18 cellular contexts compared by ENCODE assay signal in genomic region chr17:1467898-1468492, GRCh38. TPM values are rescaled to one million over a fixed set of nuclear protein-coding genes. Genes with fewer than 3 reads are reported as not detected.
DNase-seq lines count a peak whose midpoint lies in the region; ATAC-seq and TF ChIP-seq lines count a peak whose summit lies in the region.
"Had no signal": no experiment of that assay in that cellular context is flagged by ENCODE, and none has a peak within 500 bp of the region (broad histone marks: within the 10 kb centered on the region; RNA-seq: fewer than 3 reads in every experiment).

No MANE protein-coding gene starts in this region.

- H2AFZ ChIP-seq in mammary epithelial cell (ENCODE audit: low read depth, low read length): no peak overlapping the region

- H3K4me3 Mint-ChIP-seq in dendritic cell treated with granulocyte-macrophage colony-stimulating factor and Interleukin-4, amounts not matched to agents 40 ng/mL and 50 ng/mL, for 4 days: no peak overlapping the region
- H3K4me3 Mint-ChIP-seq in naive thymus-derived CD4-positive, alpha-beta T cell: no peak overlapping the region
- H3K4me3 Mint-ChIP-seq: activated naive CD4-positive, alpha-beta T cell treated with anti-CD3 and anti-CD28 coated beads for 36 hours; brain; IgD-negative memory B cell had no signal

- H3K27me3 ChIP-seq in breast epithelium (no peaks in the 10 kb centered on the region), mammary epithelial cell (ENCODE audit: insufficient read depth, low read length) (no peaks in the 10 kb centered on the region), aorta (ENCODE audit: control insufficient read depth in 1 of 2, insufficient read depth in 2 of 2, low read length in 1 of 2) (no peaks in the 10 kb centered on the region), WERI-Rb-1 (ENCODE audit: insufficient read depth, low read depth, severe bottlenecking) (no peaks in the 10 kb centered on the region)
- H3K27me3 ChIP-seq in naive thymus-derived CD4-positive, alpha-beta T cell (ENCODE audit: control insufficient read depth in 2 of 2, insufficient read depth in 2 of 2, low read length in 2 of 2): no peaks in the 10 kb centered on the region
- H3K27me3 ChIP-seq: Peyer's patch, thyroid gland had no signal

- no peak overlapping the region for H3K4me2 ChIP-seq in mammary epithelial cell (ENCODE audit: insufficient read depth, low read depth, low read length)

- CTCF ChIA-PET in mammary epithelial cell (lab: Charles Lee; ENCODE audit: low non-redundant PET): no interaction called here
- CTCF ChIA-PET in naive thymus-derived CD4-positive, alpha-beta T cell (lab: Charles Lee): no interaction called here

- H3K4me1 ChIP-seq in breast epithelium (no peaks in the 10 kb centered on the region), mammary epithelial cell (ENCODE audit: insufficient read depth, low read length) (peaks cover 6% of the 10 kb centered on the region), aorta (ENCODE audit: control insufficient read depth in 1 of 2, insufficient read depth in 2 of 2, low read length in 2 of 2) (no peaks in the 10 kb centered on the region)
- H3K4me1 ChIP-seq in naive thymus-derived CD4-positive, alpha-beta T cell (ENCODE audit: control insufficient read depth in 2 of 2, insufficient read depth in 2 of 2, low read length in 2 of 2): peaks cover 4 to 7% of the 10 kb centered on the region in 2 donors
- H3K4me1 ChIP-seq: thyroid gland had no signal

- no peaks in the 10 kb centered on the region for H3K9me3 Mint-ChIP-seq in dendritic cell treated with granulocyte-macrophage colony-stimulating factor and Interleukin-4, amounts not matched to agents 40 ng/mL and 50 ng/mL, for 4 days
- H3K9me3 Mint-ChIP-seq in naive thymus-derived CD4-positive, alpha-beta T cell: peaks cover 0 to 6% (median 0%) of the 10 kb centered on the region in 11 donors
- H3K9me3 Mint-ChIP-seq: brain, IgD-negative memory B cell had no signal

- no peaks in the 10 kb centered on the region for H3K79me2 ChIP-seq in mammary epithelial cell (ENCODE audit: insufficient read depth, low read length)

- no peaks in the 10 kb centered on the region for H3K9me3 ChIP-seq in breast epithelium
- H3K9me3 ChIP-seq in mammary epithelial cell (replicated peaks; ENCODE audit: insufficient read depth, low read length): no peaks in the 10 kb centered on the region
- no peaks in the 10 kb centered on the region for H3K9me3 ChIP-seq in naive thymus-derived CD4-positive, alpha-beta T cell (ENCODE audit: control insufficient read depth in 2 of 3, low read length in 3 of 3)
- no peaks in the 10 kb centered on the region for H3K9me3 ChIP-seq in aorta (ENCODE audit: control insufficient read depth, low read length)
- H3K9me3 ChIP-seq in WERI-Rb-1 (ENCODE audit: severe bottlenecking): no peaks in the 10 kb centered on the region
- H3K9me3 ChIP-seq: mucosa of descending colon, Peyer's patch, thyroid gland had no signal

- BruUV-seq in mammary epithelial cell (replicated peaks; lab: Mats Ljungman, UMichigan): no TSS peak

- H3K27ac Mint-ChIP-seq in dendritic cell treated with granulocyte-macrophage colony-stimulating factor and Interleukin-4, amounts not matched to agents 40 ng/mL and 50 ng/mL, for 4 days: peak overlapping the region; percentile 47
- peak overlapping the region in 2 of 9 donors; percentile 41 to 50 for H3K27ac Mint-ChIP-seq in naive thymus-derived CD4-positive, alpha-beta T cell
- H3K27ac Mint-ChIP-seq: activated naive CD4-positive, alpha-beta T cell treated with anti-CD3 and anti-CD28 coated beads for 36 hours had no signal

- H4K20me1 ChIP-seq in mammary epithelial cell (ENCODE audit: insufficient read depth, low read length): no peaks in the 10 kb centered on the region

- POLR2A ChIA-PET in naive thymus-derived CD4-positive, alpha-beta T cell (lab: Charles Lee): interaction anchor here (1.2 kb wide), 1 partner anchor 9 kb away, joined by 3 read pairs; no protein-coding TSS in a partner anchor

- H3K4me3 ChIP-seq in breast epithelium: no peak overlapping the region
- no peak overlapping the region for H3K4me3 ChIP-seq in mammary epithelial cell (replicated peaks in 1 of 3; ENCODE audit: insufficient read depth in 1 of 3, low read depth in 2 of 3, low read length in 3 of 3)
- no peak overlapping the region for H3K4me3 ChIP-seq in naive thymus-derived CD4-positive, alpha-beta T cell (ENCODE audit: low read length)
- no peak overlapping the region for H3K4me3 ChIP-seq in aorta (ENCODE audit: low read length in 2 of 2)
- H3K4me3 ChIP-seq in WERI-Rb-1 (ENCODE audit: low read depth, low read length): no peak overlapping the region
- H3K4me3 ChIP-seq: mucosa of descending colon, Peyer's patch, thyroid gland had no signal

- no peak overlapping the region for H3K9ac ChIP-seq in mammary epithelial cell (ENCODE audit: insufficient read depth, low read length)

- H3K4me1 Mint-ChIP-seq in dendritic cell treated with granulocyte-macrophage colony-stimulating factor and Interleukin-4, amounts not matched to agents 40 ng/mL and 50 ng/mL, for 4 days (ENCODE audit: low read depth): peaks cover 62% of the 10 kb centered on the region
- peaks cover 12 to 22% (median 14%) of the 10 kb centered on the region in 7 donors for H3K4me1 Mint-ChIP-seq in naive thymus-derived CD4-positive, alpha-beta T cell

- TF ChIP-seq CTCF in breast epithelium (IDR thresholded peaks at IDR 0.05): no peak
- TF ChIP-seq CTCF in mammary epithelial cell (conservative IDR thresholded peaks at IDR 0.05 in 1 of 2, IDR thresholded peaks at IDR 0.05 in 1 of 2; ENCODE audit: extremely low read depth in 1 of 2, insufficient read depth in 1 of 2, low read depth in 1 of 2, low read length in 2 of 2): no peak
- no peak for TF ChIP-seq CTCF in WERI-Rb-1 (IDR thresholded peaks at IDR 0.05; ENCODE audit: low read depth, low read length)

- in situ Hi-C loops in mammary epithelial cell (cut with MboI; ENCODE audit: low sequenced_read_pairs in 2 of 2): no loop called here

- H3K36me3 ChIP-seq in breast epithelium (peaks cover 4% of the 10 kb centered on the region), mammary epithelial cell (ENCODE audit: insufficient read depth, low read length) (peaks cover 13% of the 10 kb centered on the region), aorta (ENCODE audit: control insufficient read depth in 1 of 2, insufficient read depth in 2 of 2, low read length in 1 of 2) (peaks cover 7 to 19% of the 10 kb centered on the region in 2 donors), WERI-Rb-1 (peaks cover 30% of the 10 kb centered on the region)
- peaks cover 0 to 27% (median 0%) of the 10 kb centered on the region in 3 experiments for H3K36me3 ChIP-seq in naive thymus-derived CD4-positive, alpha-beta T cell (ENCODE audit: control insufficient read depth in 2 of 3, insufficient read depth in 3 of 3, low read length in 3 of 3)

- peaks cover 65% of the 10 kb centered on the region for H3K27me3 Mint-ChIP-seq in dendritic cell treated with granulocyte-macrophage colony-stimulating factor and Interleukin-4, amounts not matched to agents 40 ng/mL and 50 ng/mL, for 4 days
- H3K27me3 Mint-ChIP-seq in naive thymus-derived CD4-positive, alpha-beta T cell: peaks cover 0 to 8% (median 0%) of the 10 kb centered on the region in 5 donors
- H3K27me3 Mint-ChIP-seq: brain had no signal

- TF ChIP-seq POLR2A in breast epithelium (IDR thresholded peaks at IDR 0.05): no peak

- DNase-seq in breast epithelium (ENCODE audit: low spot score in 2 of 2): no peak
- DNase-seq in mammary epithelial cell: no peak
- DNase-seq in naive thymus-derived CD4-positive, alpha-beta T cell: no peak
- DNase-seq in aorta: no peak
- no peak for DNase-seq in stimulated activated CD4-positive, alpha-beta T cell treated with anti-CD3 and anti-CD28 coated beads, Interleukin-1b, Interleukin-23, amount 100 ng/mL, for 48 hours
- DNase-seq in WERI-Rb-1: no peak
- DNase-seq: activated naive CD4-positive, alpha-beta T cell treated with anti-CD3 and anti-CD28 coated beads for 36 hours; effector CD4-positive, alpha-beta T cell; foreskin melanocyte; NCI-H1436 treated with DMSO at 0.1 percent for 48 hours; stimulated activated CD4-positive, alpha-beta T cell treated with anti-CD3 and anti-CD28 coated beads, Interleukin-2, amount 100 ng/mL, for 24 hours; thyroid gland had no signal

- intact Hi-C loops in breast epithelium (cut with DNase I; ENCODE audit: low total_unique reads) (no loop called here), mammary epithelial cell (cut with micrococcal nuclease) (no loop called here), aorta (cut with DNase I) (no loop called here)
- intact Hi-C loops in dendritic cell treated with granulocyte-macrophage colony-stimulating factor and Interleukin-4, amounts not matched to agents 40 ng/mL and 50 ng/mL, for 4 days (cut with micrococcal nuclease): no loop called here
- intact Hi-C loops in naive thymus-derived CD4-positive, alpha-beta T cell (cut with micrococcal nuclease): no loop called here

- peak; percentile 64 for ATAC-seq in naive thymus-derived CD4-positive, alpha-beta T cell
- ATAC-seq in aorta (ENCODE audit: low FRiP score): peak; percentile 39
- ATAC-seq in HG03378 (IDR thresholded peaks at IDR 0.05; ENCODE audit: unreplicated experiment): no peak
- ATAC-seq: mucosa of descending colon had no signal

- dilution Hi-C loops in mammary epithelial cell (cut with HindIII; ENCODE audit: low sequenced_read_pairs): no loop called here

- H3K27ac ChIP-seq in breast epithelium: peak overlapping the region; percentile 3 to 12
- H3K27ac ChIP-seq in mammary epithelial cell (ENCODE audit: insufficient read depth, low read depth, low read length): no peak overlapping the region
- no peak overlapping the region for H3K27ac ChIP-seq in naive thymus-derived CD4-positive, alpha-beta T cell (ENCODE audit: low read depth, low read length)
- H3K27ac ChIP-seq in aorta (ENCODE audit: low read depth in 1 of 2, low read length in 2 of 2): no peak overlapping the region
- no peak overlapping the region for H3K27ac ChIP-seq in WERI-Rb-1
- H3K27ac ChIP-seq: Peyer's patch, thyroid gland had no signal

- H3K36me3 Mint-ChIP-seq in dendritic cell treated with granulocyte-macrophage colony-stimulating factor and Interleukin-4, amounts not matched to agents 40 ng/mL and 50 ng/mL, for 4 days (ENCODE audit: low read depth): peaks cover 89% of the 10 kb centered on the region
- peaks cover 0 to 28% (median 11%) of the 10 kb centered on the region in 5 donors for H3K36me3 Mint-ChIP-seq in naive thymus-derived CD4-positive, alpha-beta T cell

- 89% methylated on average over 13 of the region's 21 CpGs for WGBS in mammary epithelial cell (ENCODE audit: low coverage, missing lambda C conversion rate)
- 69 to 74% methylated on average over 21 of the region's 21 CpGs for WGBS in aorta, 2 donors

RNA-seq across cellular contexts. Expression of gene CRK, which starts 12.0 kb away (rescaled TPM):
- total RNA-seq in breast epithelium (10 to 100 TPM; 73.7 to 84.5 (median 76.8) TPM), mammary epithelial cell (100 to 1,000 TPM in 1 of 2 donors, 10 to 100 TPM in 1; 71.4 to 127 TPM), aorta (10 to 100 TPM; 55.3 to 63.8 TPM)
- polyA plus RNA-seq in mammary epithelial cell (72.6 TPM), aorta (10 to 100 TPM; 33.5 to 40.9 TPM)
- 68.3 TPM for polyA minus RNA-seq in mammary epithelial cell
- total RNA-seq in naive thymus-derived CD4-positive, alpha-beta T cell: 10 to 100 TPM; 16.9 to 29.0 (median 20.9) TPM
- polyA plus RNA-seq in naive thymus-derived CD4-positive, alpha-beta T cell: 10 to 100 TPM; 20.0 to 24.3 TPM

RNA-seq across cellular contexts. Expression of gene MYO1C, which starts 24.5 kb away (rescaled TPM):
- total RNA-seq in breast epithelium: 100 to 1,000 TPM in 2 of 3 donors, 10 to 100 TPM in 1; 99.5 to 235 (median 137) TPM
- total RNA-seq in mammary epithelial cell: 100 to 1,000 TPM; 192 to 214 TPM
- 98.8 TPM for polyA plus RNA-seq in mammary epithelial cell
- 179 TPM for polyA minus RNA-seq in mammary epithelial cell
- 10 to 100 TPM; 10.3 to 37.0 (median 23.6) TPM for total RNA-seq in naive thymus-derived CD4-positive, alpha-beta T cell
- 1 to 10 TPM; 4.4 to 4.7 TPM for polyA plus RNA-seq in naive thymus-derived CD4-positive, alpha-beta T cell
- 100 to 1,000 TPM; 273 to 354 TPM for total RNA-seq in aorta
- polyA plus RNA-seq in aorta: 100 to 1,000 TPM in 1 of 2 donors, 10 to 100 TPM in 1; 62.6 to 130 TPM

RNA-seq across cellular contexts. Expression of gene INPP5K, which starts 48.4 kb away (rescaled TPM):
- total RNA-seq in breast epithelium (100 to 1,000 TPM in 1 of 3 donors, 10 to 100 TPM in 2; 75.2 to 177 (median 88.8) TPM), mammary epithelial cell (10 to 100 TPM; 18.9 to 30.5 TPM), aorta (10 to 100 TPM; 35.7 to 40.7 TPM)
- polyA plus RNA-seq in mammary epithelial cell (15.9 TPM), aorta (10 to 100 TPM; 13.5 to 51.3 TPM)
- polyA minus RNA-seq in mammary epithelial cell: 18.5 TPM
- total RNA-seq in naive thymus-derived CD4-positive, alpha-beta T cell: 100 to 1,000 TPM in 2 of 5 experiments, 10 to 100 TPM in 3; 50.5 to 184 (median 84.2) TPM
- 10 to 100 TPM; 72.9 to 84.3 TPM for polyA plus RNA-seq in naive thymus-derived CD4-positive, alpha-beta T cell

Comparison
In these comparisons a context has a peak if more than half of its experiments do, and no peak if none do; other contexts are left out.
1. H3K27ac ChIP-seq: peak in breast epithelium (2 of 2); none in mammary epithelial cell (single experiment), naive thymus-derived CD4-positive, alpha-beta T cell (single experiment), aorta (0 of 2) and WERI-Rb-1 (single experiment).